9 cellular contexts compared by ENCODE assay signal in genomic region chr12:47725893-47726292, GRCh38. TPM values are rescaled to one million over a fixed set of nuclear protein-coding genes. Genes with fewer than 3 reads are reported as not detected.
DNase-seq lines count a peak whose midpoint lies in the region; ATAC-seq, FAIRE-seq and TF ChIP-seq lines count a peak whose summit lies in the region.
"Had no signal": no experiment of that assay in that cellular context is flagged by ENCODE, and none has a peak within 500 bp of the region (broad histone marks: within the 10 kb centered on the region; RNA-seq: fewer than 3 reads in every experiment).

No MANE protein-coding gene starts in this region.

- intact Hi-C loops in naive thymus-derived CD4-positive, alpha-beta T cell (cut with micrococcal nuclease), result no loop called here
- intact Hi-C loops in heart left ventricle (cut with DNase I), result no loop called here

- no peaks in the 10 kb centered on the region for H3K27me3 Mint-ChIP-seq in naive thymus-derived CD4-positive, alpha-beta T cell

- 47 to 67% (median 58%) methylated on average over 5 of the region's 5 CpGs for WGBS in heart left ventricle, 4 donors

- POLR2A ChIA-PET in naive thymus-derived CD4-positive, alpha-beta T cell (lab: Charles Lee), result interaction anchor here (1.2 kb wide), 1 partner anchor 11 kb away, joined by 3 read pairs; no protein-coding TSS in a partner anchor

- H3K9me3 ChIP-seq in naive thymus-derived CD4-positive, alpha-beta T cell (ENCODE audit: control insufficient read depth in 2 of 3, low read length in 3 of 3), result no peaks in the 10 kb centered on the region
- H3K9me3 ChIP-seq in heart left ventricle, result no peaks in the 10 kb centered on the region

- H3K4me1 Mint-ChIP-seq in naive thymus-derived CD4-positive, alpha-beta T cell, result peaks cover 8 to 22% (median 12%) of the 10 kb centered on the region in 7 donors

- no peak overlapping the region for H3K4me3 ChIP-seq in naive thymus-derived CD4-positive, alpha-beta T cell (ENCODE audit: low read length)
- no peak overlapping the region for H3K4me3 ChIP-seq in heart left ventricle

- H3K9me3 Mint-ChIP-seq in naive thymus-derived CD4-positive, alpha-beta T cell, result no peaks in the 10 kb centered on the region

- no peak overlapping the region for H3K27ac ChIP-seq in naive thymus-derived CD4-positive, alpha-beta T cell (ENCODE audit: low read depth, low read length)
- no peak overlapping the region for H3K27ac ChIP-seq in heart left ventricle
- H3K27ac ChIP-seq: WERI-Rb-1 had no signal

- TF ChIP-seq CTCF in heart left ventricle (IDR thresholded peaks at IDR 0.05), result no peak

- CTCF ChIA-PET in naive thymus-derived CD4-positive, alpha-beta T cell (lab: Charles Lee), result no interaction called here

- ATAC-seq in GM21529 (IDR thresholded peaks at IDR 0.05; ENCODE audit: unreplicated experiment) (peak; percentile 86), heart left ventricle (no peak)
- no peak for ATAC-seq in naive thymus-derived CD4-positive, alpha-beta T cell

- no peak overlapping the region for H3K27ac Mint-ChIP-seq in naive thymus-derived CD4-positive, alpha-beta T cell

- TF ChIP-seq POLR2A in GM12891 (IDR thresholded peaks at IDR 0.05; ENCODE audit: low read depth, low read length), result no peak
- TF ChIP-seq POLR2A in heart left ventricle (IDR thresholded peaks at IDR 0.05), result no peak

- peak; percentile 78 for FAIRE-seq in GM12891 (lab: Jason Lieb, UNC)

- no peak overlapping the region for H3K4me3 Mint-ChIP-seq in naive thymus-derived CD4-positive, alpha-beta T cell

- H3K27me3 ChIP-seq in naive thymus-derived CD4-positive, alpha-beta T cell (ENCODE audit: control insufficient read depth in 2 of 2, insufficient read depth in 2 of 2, low read length in 2 of 2), result no peaks in the 10 kb centered on the region
- no peaks in the 10 kb centered on the region for H3K27me3 ChIP-seq in heart left ventricle

- peaks cover 0 to 26% (median 0%) of the 10 kb centered on the region in 5 donors for H3K36me3 Mint-ChIP-seq in naive thymus-derived CD4-positive, alpha-beta T cell

- peaks cover 0 to 15% of the 10 kb centered on the region in 2 donors for H3K4me1 ChIP-seq in naive thymus-derived CD4-positive, alpha-beta T cell (ENCODE audit: control insufficient read depth in 2 of 2, insufficient read depth in 2 of 2, low read length in 2 of 2)
- H3K4me1 ChIP-seq in heart left ventricle, result peaks cover 0 to 27% (median 17%) of the 10 kb centered on the region in 12 donors

- H3K36me3 ChIP-seq in naive thymus-derived CD4-positive, alpha-beta T cell (ENCODE audit: control insufficient read depth in 2 of 3, insufficient read depth in 3 of 3, low read length in 3 of 3), result no peaks in the 10 kb centered on the region
- no peaks in the 10 kb centered on the region for H3K36me3 ChIP-seq in heart left ventricle
- H3K36me3 ChIP-seq: WERI-Rb-1 had no signal

- DNase-seq in GM12891 (ENCODE audit: insufficient read length, low spot score) (no peak), HS-5 (ENCODE audit: low read depth) (peak; percentile 64), fibroblast of the conjunctiva (ENCODE audit: low read depth) (peak; percentile 56), NCI-H1417 treated with DMSO at 0.1 percent for 48 hours (lab: John Stamatoyannopoulos, UW) (no peak), heart left ventricle (no peak), nucleus accumbens (lab: John Stamatoyannopoulos, UW) (no peak)
- DNase-seq in naive thymus-derived CD4-positive, alpha-beta T cell, result no peak
- DNase-seq: WERI-Rb-1 had no signal

TF ChIP-seq in GM12891, 5 proteins besides CTCF, POLR2A, EP300 and RAD21:
- TF ChIP-seq TAF1 (IDR thresholded peaks at IDR 0.05; ENCODE audit: low read depth, low read length) (no peak), POU2F2 (IDR thresholded peaks at IDR 0.05; ENCODE audit: low read depth, low read length) (peak; percentile 80; the same call in 1 of the 2 replicates), PAX5 (IDR thresholded peaks at IDR 0.05; ENCODE audit: insufficient read depth, low read length, severe bottlenecking) (no peak)

RNA-seq across cellular contexts. Expression of gene ENDOU, which starts 0.6 kb away (rescaled TPM):
- 0.12 TPM for polyA plus RNA-seq in GM12891 (2012; ENCODE audit: low read depth, missing spikeins)
- total RNA-seq in naive thymus-derived CD4-positive, alpha-beta T cell, result not detected
- polyA plus RNA-seq in naive thymus-derived CD4-positive, alpha-beta T cell, result not detected
- 1 to 10 TPM in 1 of 9 donors, under 1 TPM in 4, not detected in 4; 0.12 to 2.5 (median 0.27) TPM for total RNA-seq in heart left ventricle
- polyA plus RNA-seq in heart left ventricle, result under 1 TPM; 0.08 to 0.42 TPM

RNA-seq across cellular contexts. Expression of gene RPAP3, which starts 20.1 kb away (rescaled TPM):
- polyA plus RNA-seq in GM12891 (2012; ENCODE audit: low read depth, missing spikeins), result 16.6 TPM
- 10 to 100 TPM; 28.5 to 51.3 (median 43.9) TPM for total RNA-seq in naive thymus-derived CD4-positive, alpha-beta T cell
- 10 to 100 TPM; 36.7 to 48.9 TPM for polyA plus RNA-seq in naive thymus-derived CD4-positive, alpha-beta T cell
- 10 to 100 TPM; 11.1 to 25.2 (median 22.3) TPM for total RNA-seq in heart left ventricle
- polyA plus RNA-seq in heart left ventricle, result 10 to 100 TPM in 1 of 2 donors, 1 to 10 TPM in 1; 7.2 to 15.5 TPM

RNA-seq across cellular contexts. Expression of gene RAPGEF3, which starts 32.8 kb away (rescaled TPM):
- 0.47 TPM for polyA plus RNA-seq in GM12891 (2012; ENCODE audit: low read depth, missing spikeins)
- 1 to 10 TPM in 2 of 5 experiments, under 1 TPM in 2, not detected in 1; 0.08 to 1.9 (median 1.1) TPM for total RNA-seq in naive thymus-derived CD4-positive, alpha-beta T cell
- under 1 TPM in 1 of 2 donors, not detected in 1; 0.15 TPM for polyA plus RNA-seq in naive thymus-derived CD4-positive, alpha-beta T cell
- total RNA-seq in heart left ventricle, result 10 to 100 TPM; 14.5 to 47.8 (median 23.9) TPM
- 10 to 100 TPM; 18.6 to 62.1 TPM for polyA plus RNA-seq in heart left ventricle

RNA-seq across cellular contexts. Expression of gene SLC48A1, which starts 47.1 kb away (rescaled TPM):
- polyA plus RNA-seq in GM12891 (2012; ENCODE audit: low read depth, missing spikeins), result 1.0 TPM
- total RNA-seq in naive thymus-derived CD4-positive, alpha-beta T cell, result 10 to 100 TPM in 2 of 5 experiments, 1 to 10 TPM in 3; 6.7 to 14.3 (median 10.0) TPM
- polyA plus RNA-seq in naive thymus-derived CD4-positive, alpha-beta T cell, result 10 to 100 TPM; 12.5 to 15.6 TPM
- 10 to 100 TPM; 17.6 to 68.2 (median 23.9) TPM for total RNA-seq in heart left ventricle
- 10 to 100 TPM; 13.0 to 16.5 TPM for polyA plus RNA-seq in heart left ventricle

Comparison
In these comparisons a context has a peak if more than half of its experiments do, and no peak if none do; other contexts are left out.
1. DNase-seq: peak in HS-5 (single experiment) and fibroblast of the conjunctiva (single experiment); none in GM12891 (single experiment), NCI-H1417 treated with DMSO at 0.1 percent for 48 hours (single experiment), naive thymus-derived CD4-positive, alpha-beta T cell (0 of 9), heart left ventricle (0 of 5) and nucleus accumbens (0 of 56).
2. RNA of gene RAPGEF3, which starts 32.8 kb away (total RNA-seq): 14.5 to 47.8 TPM in heart left ventricle; 0.08 to 1.9 TPM in naive thymus-derived CD4-positive, alpha-beta T cell; every median in the first group is over 4 times any median in the second.